Comparison of ENCODE assay signal across 19 cellular contexts in the genomic region with DNA sequence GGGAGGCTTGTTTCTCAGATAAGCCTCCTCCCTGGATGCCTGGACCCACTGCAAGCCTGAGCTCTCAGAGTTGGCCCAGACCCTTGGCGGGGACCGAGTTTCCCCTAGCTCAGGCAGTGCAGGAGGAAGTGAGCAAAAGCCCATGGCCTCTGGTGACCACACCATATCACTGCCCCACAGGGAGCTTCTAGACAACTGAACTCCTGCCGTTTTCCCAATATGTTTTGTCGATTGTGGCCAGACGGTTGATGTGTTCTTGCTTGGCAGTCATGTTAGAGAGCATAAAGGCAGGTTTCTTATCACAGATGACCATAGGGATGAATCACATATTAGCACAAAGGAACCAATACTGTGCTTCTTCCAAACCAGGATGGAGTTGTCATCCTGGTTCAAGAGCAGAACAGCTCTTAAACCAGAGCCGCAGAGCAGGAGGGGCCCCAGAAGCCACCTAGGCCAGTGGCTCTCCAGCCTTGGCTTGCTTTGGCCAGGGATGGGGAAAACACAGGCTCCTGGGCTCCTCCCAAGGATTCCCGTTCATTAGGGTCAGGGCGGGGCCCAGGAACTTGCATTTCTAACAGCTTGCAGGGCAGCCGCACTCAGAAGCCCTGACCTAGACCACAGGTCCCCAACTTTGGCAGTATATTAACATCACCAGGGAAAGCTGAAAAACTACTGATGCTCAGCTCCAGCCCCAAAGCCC.
"Had no signal": no experiment of that assay in that cellular context is flagged by ENCODE, and none has a peak within 500 bp of the region (broad histone marks: within the 10 kb centered on the region; RNA-seq: fewer than 3 reads in every experiment).

No MANE protein-coding gene starts in this region.

- H3K4me1 ChIP-seq: adrenal gland, colonic mucosa, gastroesophageal sphincter, heart right ventricle, stomach had no signal

- H3K36me3 ChIP-seq: adrenal gland, cardiac muscle cell, colonic mucosa, gastroesophageal sphincter, heart right ventricle, neutrophil, stomach had no signal

- H3K4me2 ChIP-seq: smooth muscle cell had no signal

- H3K27ac ChIP-seq: adrenal gland, cardiac muscle cell, colonic mucosa, gastroesophageal sphincter, heart right ventricle, neutrophil, stomach had no signal

- DNase-seq: activated CD4-positive, alpha-beta T cell treated with anti-CD3 and anti-CD28 coated beads for 36 hours; activated CD4-positive, alpha-beta T cell treated with anti-CD3 and anti-CD28 coated beads, Interleukin-2, amount 50 U/mL, for 48 hours; activated gamma-delta T cell treated with Interleukin-2 at 50 U/mL for 16 hours; adrenal gland; colonic mucosa; erythroblast; heart right ventricle; kidney glomerular epithelial cell; left ventricle myocardium superior; mesenchymal stem cell; naive thymus-derived CD8-positive, alpha-beta T cell; stimulated activated CD4-positive, alpha-beta T cell treated with anti-CD3 and anti-CD28 coated beads, Interleukin-4, amount 100 ng/mL, for 1 hour; stomach; T1000; trophoblast cell had no signal

- H3K27me3 ChIP-seq: adrenal gland, cardiac muscle cell, colonic mucosa, neutrophil, stomach had no signal

- H3K4me3 ChIP-seq: adrenal gland, cardiac muscle cell, colonic mucosa, gastroesophageal sphincter, heart right ventricle, smooth muscle cell, stomach had no signal
